Comparison of ENCODE assay signal across 13 cellular contexts in genomic region chr9:127767909-127768331, GRCh38. TPM values are rescaled to one million over a fixed set of nuclear protein-coding genes. Genes with fewer than 3 reads are reported as not detected.
DNase-seq lines count a peak whose midpoint lies in the region; ATAC-seq and TF ChIP-seq lines count a peak whose summit lies in the region.
"Had no signal": no experiment of that assay in that cellular context is flagged by ENCODE, and none has a peak within 500 bp of the region (broad histone marks: within the 10 kb centered on the region; RNA-seq: fewer than 3 reads in every experiment).

No MANE protein-coding gene starts in this region.

- DNase-seq in cardiac muscle cell (ENCODE audit: low read depth in 1 of 2, low spot score in 1 of 2) (peak in 1 of 2 donors; percentile 40), left cardiac atrium (no peak), dermis microvascular lymphatic vessel endothelial cell (ENCODE audit: low read depth in 2 of 2) (peak; percentile 70 to 92), upper lobe of left lung (no peak), activated gamma-delta T cell treated with Interleukin-2 at 50 U/mL for 16 hours (no peak), KG1 (lab: John Stamatoyannopoulos, UW) (no peak), HK-2 (ENCODE audit: unreplicated experiment) (no peak)
- DNase-seq: AML-193, cortex of kidney, left colon had no signal

- H3K9me3 ChIP-seq in cardiac muscle cell (ENCODE audit: low read depth) (no peaks in the 10 kb centered on the region), muscle layer of duodenum (ENCODE audit: control insufficient read depth in 1 of 2, low read length in 2 of 2) (no peaks in the 10 kb centered on the region), upper lobe of left lung (no peaks in the 10 kb centered on the region)

- intact Hi-C loops in left cardiac atrium (cut with DNase I) = no loop called here

- no peaks in the 10 kb centered on the region for H3K4me1 ChIP-seq in cardiac muscle cell (ENCODE audit: low read depth)
- H3K4me1 ChIP-seq in muscle layer of duodenum (ENCODE audit: control insufficient read depth in 1 of 2, insufficient read depth in 2 of 2, low read length in 2 of 2) = peaks cover 4 to 11% of the 10 kb centered on the region in 2 donors
- peaks cover 53 to 82% (median 70%) of the 10 kb centered on the region in 4 donors for H3K4me1 ChIP-seq in upper lobe of left lung

- peak overlapping the region; percentile 25 for H3K27ac ChIP-seq in cardiac muscle cell
- peak overlapping the region; percentile 57 for H3K27ac ChIP-seq in muscle layer of duodenum (ENCODE audit: low read length)
- H3K27ac ChIP-seq in upper lobe of left lung = peak overlapping the region; percentile 78 to 96 (median 86)

- TF ChIP-seq EP300 in upper lobe of left lung (IDR thresholded peaks at IDR 0.05) = no peak

- TF ChIP-seq CTCF in cardiac muscle cell (IDR thresholded peaks at IDR 0.05; ENCODE audit: low read depth, low read length) (no peak), upper lobe of left lung (IDR thresholded peaks at IDR 0.05) (no peak)

- WGBS in upper lobe of left lung, 2 donors = 38 to 61% methylated on average over 13 of the region's 13 CpGs

- H3K27me3 ChIP-seq in cardiac muscle cell (no peaks in the 10 kb centered on the region), muscle layer of duodenum (ENCODE audit: low read depth, low read length) (no peaks in the 10 kb centered on the region), upper lobe of left lung (no peaks in the 10 kb centered on the region)

- ATAC-seq in left cardiac atrium (no peak), upper lobe of left lung (ENCODE audit: low FRiP score in 2 of 2) (no peak)
- ATAC-seq: HCT116, left colon had no signal

- no peaks in the 10 kb centered on the region for H3K36me3 ChIP-seq in cardiac muscle cell
- H3K36me3 ChIP-seq in muscle layer of duodenum (ENCODE audit: control insufficient read depth in 1 of 2, insufficient read depth in 2 of 2, low read length in 2 of 2) = no peaks in the 10 kb centered on the region
- H3K36me3 ChIP-seq in upper lobe of left lung = peaks cover 0 to 13% (median 3%) of the 10 kb centered on the region in 4 donors

- H3K4me3 ChIP-seq in cardiac muscle cell = no peak overlapping the region
- H3K4me3 ChIP-seq in muscle layer of duodenum (ENCODE audit: low read depth in 1 of 2, low read length in 2 of 2) = no peak overlapping the region
- H3K4me3 ChIP-seq in upper lobe of left lung = peak overlapping the region in 3 of 4 donors; percentile 10 to 70 (median 20)

- TF ChIP-seq POLR2A in upper lobe of left lung (IDR thresholded peaks at IDR 0.05) = no peak

RNA-seq across cellular contexts. Expression of gene SH2D3C, which starts 10.5 kb away (rescaled TPM):
- total RNA-seq in cardiac muscle cell (3.5 and 9.9 TPM in 2 replicates), left cardiac atrium (10 to 100 TPM; 18.4 to 21.5 TPM), dermis microvascular lymphatic vessel endothelial cell (61.5 and 100 TPM in 2 replicates), upper lobe of left lung (10 to 100 TPM; 17.5 to 90.4 (median 37.5) TPM)
- 3.7 and 9.4 TPM in 2 replicates for polyA plus RNA-seq in cardiac muscle cell
- total RNA-seq: HT1080 had no signal

RNA-seq across cellular contexts. Expression of gene CDK9, which starts 17.9 kb away (rescaled TPM):
- total RNA-seq in cardiac muscle cell (85.1 and 162 TPM in 2 replicates), left cardiac atrium (10 to 100 TPM; 58.3 to 64.2 TPM), dermis microvascular lymphatic vessel endothelial cell (75.0 and 93.9 TPM in 2 replicates), upper lobe of left lung (100 to 1,000 TPM in 3 of 6 donors, 10 to 100 TPM in 3; 69.8 to 168 (median 106) TPM)
- polyA plus RNA-seq in cardiac muscle cell = 139 and 193 TPM in 2 replicates

RNA-seq across cellular contexts. Expression of gene TOR2A, which starts 32.8 kb away (rescaled TPM):
- total RNA-seq in cardiac muscle cell (22.8 and 29.2 TPM in 2 replicates), left cardiac atrium (1 to 10 TPM; 5.1 TPM), dermis microvascular lymphatic vessel endothelial cell (5.3 and 7.6 TPM in 2 replicates), upper lobe of left lung (10 to 100 TPM; 11.4 to 27.2 (median 21.0) TPM)
- 20.6 and 25.7 TPM in 2 replicates for polyA plus RNA-seq in cardiac muscle cell

RNA-seq across cellular contexts. Expression of gene FPGS, which starts 34.8 kb away (rescaled TPM):
- 112 and 123 TPM in 2 replicates for total RNA-seq in cardiac muscle cell
- polyA plus RNA-seq in cardiac muscle cell = 78.3 and 111 TPM in 2 replicates
- total RNA-seq in left cardiac atrium = 10 to 100 TPM; 40.4 to 59.5 TPM
- 60.3 and 64.5 TPM in 2 replicates for total RNA-seq in dermis microvascular lymphatic vessel endothelial cell
- total RNA-seq in upper lobe of left lung = 100 to 1,000 TPM in 2 of 6 donors, 10 to 100 TPM in 4; 85.1 to 337 (median 95.5) TPM

RNA-seq across cellular contexts. Expression of gene TTC16, which starts 52.0 kb away (rescaled TPM):
- 0.06 TPM in 1 of 2 replicates, not detected in the other for total RNA-seq in cardiac muscle cell
- polyA plus RNA-seq in cardiac muscle cell = not detected in 2 replicates
- under 1 TPM; 0.05 to 0.09 TPM for total RNA-seq in left cardiac atrium
- not detected in 2 replicates for total RNA-seq in dermis microvascular lymphatic vessel endothelial cell
- total RNA-seq in upper lobe of left lung = 1 to 10 TPM in 5 of 6 donors, under 1 TPM in 1; 0.29 to 9.4 (median 3.1) TPM
- total RNA-seq: HT1080 had no signal

Comparison
In these comparisons a context has a peak if more than half of its experiments do, and no peak if none do; other contexts are left out.
1. DNase-seq: peak in dermis microvascular lymphatic vessel endothelial cell (2 of 2); none in left cardiac atrium (single experiment), upper lobe of left lung (0 of 2), activated gamma-delta T cell treated with Interleukin-2 at 50 U/mL for 16 hours (single experiment), KG1 (single experiment) and HK-2 (single experiment).
2. H3K27ac ChIP-seq: peak in every context shown above with its lines; median percentile 86 in upper lobe of left lung; 57 in muscle layer of duodenum; 25 in cardiac muscle cell.
3. H3K4me3 ChIP-seq: peak in upper lobe of left lung (3 of 4); none in cardiac muscle cell (single experiment) and muscle layer of duodenum (0 of 2).